Comparison of ENCODE assay signal across 13 cellular contexts in genomic region chr11:36037031-36037430, GRCh38.
DNase-seq lines count a peak whose midpoint lies in the region; ATAC-seq, FAIRE-seq and TF ChIP-seq lines count a peak whose summit lies in the region.
"Had no signal": no experiment of that assay in that cellular context is flagged by ENCODE, and none has a peak within 500 bp of the region (broad histone marks: within the 10 kb centered on the region; RNA-seq: fewer than 3 reads in every experiment).

No MANE protein-coding gene starts in this region.

- peaks cover 14% of the 10 kb centered on the region for H3K79me2 ChIP-seq in keratinocyte (ENCODE audit: control insufficient read depth, insufficient read depth, low read length)
- H3K79me2 ChIP-seq in smooth muscle cell (ENCODE audit: low read depth) = no peaks in the 10 kb centered on the region

- H3K4me3 ChIP-seq in body of pancreas = no peak overlapping the region
- H3K4me3 ChIP-seq in keratinocyte (ENCODE audit: control insufficient read depth in 2 of 3, extremely low read depth in 1 of 3, insufficient read depth in 2 of 3, low read depth in 1 of 3, low read length in 3 of 3) = no peak overlapping the region
- no peak overlapping the region for H3K4me3 ChIP-seq in smooth muscle cell

- H3K27ac ChIP-seq in body of pancreas = peak overlapping the region in 2 of 4 donors; percentile 50 to 55
- H3K27ac ChIP-seq in keratinocyte (ENCODE audit: control insufficient read depth, insufficient read depth, low read length) = no peak overlapping the region
- no peak overlapping the region for H3K27ac ChIP-seq in smooth muscle cell (ENCODE audit: low read depth)

- no peaks in the 10 kb centered on the region for H3K9me3 ChIP-seq in body of pancreas
- no peaks in the 10 kb centered on the region for H3K9me3 ChIP-seq in keratinocyte (ENCODE audit: control insufficient read depth, low read depth, low read length)
- H3K9me3 ChIP-seq in smooth muscle cell (replicated peaks; ENCODE audit: low read depth) = no peaks in the 10 kb centered on the region

- H3K4me1 ChIP-seq in body of pancreas (peaks cover 40% of the 10 kb centered on the region), keratinocyte (ENCODE audit: control insufficient read depth, extremely low read depth, insufficient read depth, low read length) (peaks cover 19% of the 10 kb centered on the region), smooth muscle cell (ENCODE audit: low read depth) (no peaks in the 10 kb centered on the region)

- no peaks in the 10 kb centered on the region for H3K27me3 ChIP-seq in body of pancreas
- no peaks in the 10 kb centered on the region for H3K27me3 ChIP-seq in keratinocyte (ENCODE audit: control insufficient read depth, extremely low read depth, insufficient read depth, low read length)
- H3K27me3 ChIP-seq in smooth muscle cell (ENCODE audit: low read depth) = no peaks in the 10 kb centered on the region

- H2AFZ ChIP-seq in keratinocyte (ENCODE audit: control insufficient read depth, low read length) (no peak overlapping the region), smooth muscle cell (ENCODE audit: low read depth) (no peak overlapping the region)

- H4K20me1 ChIP-seq in keratinocyte (ENCODE audit: control insufficient read depth, extremely low read depth, insufficient read depth, low read length) = no peaks in the 10 kb centered on the region
- H4K20me1 ChIP-seq in smooth muscle cell (ENCODE audit: low read depth) = no peaks in the 10 kb centered on the region

- peak; percentile 86 for ATAC-seq in body of pancreas
- ATAC-seq in HG03442 (IDR thresholded peaks at IDR 0.05; ENCODE audit: unreplicated experiment) = no peak
- no peak for ATAC-seq in GM21529 (IDR thresholded peaks at IDR 0.05; ENCODE audit: unreplicated experiment)
- ATAC-seq: CD8-positive, alpha-beta T cell had no signal

- dilution Hi-C loops in keratinocyte (cut with MboI; ENCODE audit: extremely low pct_ligation_motif_present, low sequenced_read_pairs) = no loop called here

- H3K9me1 ChIP-seq in keratinocyte (ENCODE audit: control insufficient read depth, extremely low read depth, insufficient read depth, low read length) = no peaks in the 10 kb centered on the region

- H3K36me3 ChIP-seq in body of pancreas (replicated peaks in 1 of 2; ENCODE audit: insufficient read depth in 1 of 2, low read depth in 2 of 2) = no peaks in the 10 kb centered on the region
- H3K36me3 ChIP-seq in keratinocyte (ENCODE audit: control insufficient read depth in 2 of 2, extremely low read depth in 1 of 2, insufficient read depth in 2 of 2, low read length in 2 of 2) = peaks cover 3 to 4% of the 10 kb centered on the region in 2 experiments
- H3K36me3 ChIP-seq in smooth muscle cell (ENCODE audit: low read depth) = no peaks in the 10 kb centered on the region

- no peak overlapping the region for H3K9ac ChIP-seq in keratinocyte (ENCODE audit: control insufficient read depth, extremely low read depth, insufficient read depth, low read length)
- H3K9ac ChIP-seq in smooth muscle cell (ENCODE audit: low read depth) = no peak overlapping the region

- peaks cover 3% of the 10 kb centered on the region for H3F3A ChIP-seq in smooth muscle cell (ENCODE audit: low read depth)

- H3K4me2 ChIP-seq in keratinocyte (ENCODE audit: control insufficient read depth, extremely low read depth, insufficient read depth, low read depth, low read length) (no peak overlapping the region), smooth muscle cell (no peak overlapping the region)

- no peak for TF ChIP-seq EP300 in Ishikawa (IDR thresholded peaks at IDR 0.05; ENCODE audit: borderline replicate concordance)

- no peak for TF ChIP-seq POLR2A in body of pancreas (IDR thresholded peaks at IDR 0.05)

- 6 to 24% methylated on average over 6 to 7 of the region's 7 CpGs for WGBS in body of pancreas, 2 donors
- WGBS in smooth muscle cell (ENCODE audit: low lambda C conversion rate) = 81% methylated on average over 7 of the region's 7 CpGs

- FAIRE-seq in keratinocyte (lab: Jason Lieb, UNC) (peak; percentile 32), urothelium cell line (lab: Jason Lieb, UNC) (no peak)
- FAIRE-seq: GM18507 had no signal

- no peak for TF ChIP-seq RAD21 in Ishikawa (IDR thresholded peaks at IDR 0.05; ENCODE audit: low read depth)

- intact Hi-C loops in body of pancreas (cut with DNase I) = no loop called here

- DNase-seq in body of pancreas (peak; percentile 82 to 95 (median 92)), keratinocyte (ENCODE audit: low read depth, low spot score) (no peak), urothelium cell line (ENCODE audit: low spot score) (peak; percentile 44), smooth muscle cell (lab: John Stamatoyannopoulos, UW; ENCODE audit: unreplicated experiment) (no peak)
- DNase-seq: activated naive CD4-positive, alpha-beta T cell treated with anti-CD3 and anti-CD28 coated beads, Interleukin-2, amount 10 ng/mL, durations not matched to agents 7 days and 5 days; CD8-positive, alpha-beta T cell; GDM1; H7; NCI-H510A treated with DMSO at 0.1 percent for 48 hours had no signal

- TF ChIP-seq CTCF in body of pancreas (IDR thresholded peaks at IDR 0.05) (no peak), keratinocyte (optimal IDR thresholded peaks at IDR 0.05 in 1 of 3, IDR thresholded peaks at IDR 0.05 in 1 of 3, conservative IDR thresholded peaks at IDR 0.05 in 1 of 3; ENCODE audit: extremely low read depth in 1 of 3, insufficient read depth in 2 of 3, low read length in 3 of 3) (no peak), smooth muscle cell (IDR thresholded peaks at IDR 0.05; ENCODE audit: borderline replicate concordance, insufficient read depth, poor library complexity, severe bottlenecking) (no peak)

TF ChIP-seq in Ishikawa, 13 proteins besides CTCF, POLR2A, EP300 and RAD21:
- TF ChIP-seq ZBTB7A (IDR thresholded peaks at IDR 0.05; ENCODE audit: low read depth) (no peak), MAX (IDR thresholded peaks at IDR 0.05) (0 out of 2 replicates have a peak, but pooled peaks have one; percentile 36), NFIC (IDR thresholded peaks at IDR 0.05) (peak; percentile 28; the same call in 1 of the 2 replicates)
- TF ChIP-seq, protein P1, sequence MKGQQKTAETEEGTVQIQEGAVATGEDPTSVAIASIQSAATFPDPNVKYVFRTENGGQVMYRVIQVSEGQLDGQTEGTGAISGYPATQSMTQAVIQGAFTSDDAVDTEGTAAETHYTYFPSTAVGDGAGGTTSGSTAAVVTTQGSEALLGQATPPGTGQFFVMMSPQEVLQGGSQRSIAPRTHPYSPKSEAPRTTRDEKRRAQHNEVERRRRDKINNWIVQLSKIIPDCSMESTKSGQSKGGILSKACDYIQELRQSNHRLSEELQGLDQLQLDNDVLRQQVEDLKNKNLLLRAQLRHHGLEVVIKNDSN (IDR thresholded peaks at IDR 0.05) = peak; percentile 67

Comparison
In these comparisons a context has a peak if more than half of its experiments do, and no peak if none do; other contexts are left out.
1. DNase-seq: peak in body of pancreas (4 of 4) and urothelium cell line (single experiment); none in keratinocyte (single experiment) and smooth muscle cell (single experiment).